In genomic region chr10:96719205-96719604, GRCh38 we compare ENCODE assay signal across 9 cellular contexts. TPM values are rescaled to one million over a fixed set of nuclear protein-coding genes. Genes with fewer than 3 reads are reported as not detected.
DNase-seq lines count a peak whose midpoint lies in the region; ATAC-seq and TF ChIP-seq lines count a peak whose summit lies in the region.
"Had no signal": no experiment of that assay in that cellular context is flagged by ENCODE, and none has a peak within 500 bp of the region (broad histone marks: within the 10 kb centered on the region; RNA-seq: fewer than 3 reads in every experiment).

No MANE protein-coding gene starts in this region.

- no peak for TF ChIP-seq POLR2A in esophagus muscularis mucosa (IDR thresholded peaks at IDR 0.05; ENCODE audit: low read depth)
- TF ChIP-seq POLR2A in suprapubic skin (IDR thresholded peaks at IDR 0.05) = no peak

- H3K4me3 Mint-ChIP-seq in activated T-cell treated with anti-CD3 and anti-CD28 coated beads, Interleukin-2, amount 50 U/mL, for 72 hours = peak overlapping the region; percentile 92 to 98

- H3K4me1 ChIP-seq in esophagus muscularis mucosa = peaks cover 8 to 18% (median 17%) of the 10 kb centered on the region in 4 donors
- H3K4me1 ChIP-seq in suprapubic skin = peaks cover 15% of the 10 kb centered on the region

- H3K27ac ChIP-seq in esophagus muscularis mucosa (replicated peaks in 1 of 4) (no peak overlapping the region), suprapubic skin (no peak overlapping the region)

- DNase-seq in activated T-cell treated with anti-CD3 and anti-CD28 coated beads, Interleukin-2, amount 50 U/mL, for 72 hours = no peak
- no peak for DNase-seq in activated T-cell treated with anti-CD3 and anti-CD28 coated beads for 4 hours
- DNase-seq in NCI-H748 treated with DMSO at 0.1 percent for 48 hours (lab: John Stamatoyannopoulos, UW) = peak; percentile 13
- no peak for DNase-seq in esophagus muscularis mucosa (ENCODE audit: extremely low spot score)
- no peak for DNase-seq in suprapubic skin (ENCODE audit: low spot score in 2 of 2)
- no peak for DNase-seq in NCI-H1105 (lab: John Stamatoyannopoulos, UW)
- no peak for DNase-seq in 8988T
- DNase-seq in DMS153 treated with DMSO at 0.1 percent for 48 hours (lab: John Stamatoyannopoulos, UW; ENCODE audit: unreplicated experiment) = no peak

- TF ChIP-seq EP300 in esophagus muscularis mucosa (IDR thresholded peaks at IDR 0.05) (no peak), suprapubic skin (IDR thresholded peaks at IDR 0.05) (no peak)

- peak overlapping the region; percentile 12 for H3K27ac Mint-ChIP-seq in activated T-cell treated with anti-CD3 and anti-CD28 coated beads, Interleukin-2, amount 50 U/mL, for 72 hours

- no peaks in the 10 kb centered on the region for H3K36me3 Mint-ChIP-seq in activated T-cell treated with anti-CD3 and anti-CD28 coated beads, Interleukin-2, amount 50 U/mL, for 72 hours (ENCODE audit: insufficient read depth in 2 of 2)

- H3K27me3 ChIP-seq in esophagus muscularis mucosa (peaks cover 0 to 33% (median 1%) of the 10 kb centered on the region in 4 donors), suprapubic skin (peaks cover 13% of the 10 kb centered on the region)
- H3K27me3 ChIP-seq: transverse colon had no signal

- no peak for TF ChIP-seq CTCF in esophagus muscularis mucosa (IDR thresholded peaks at IDR 0.05)
- no peak for TF ChIP-seq CTCF in suprapubic skin (IDR thresholded peaks at IDR 0.05)

- H3K36me3 ChIP-seq in esophagus muscularis mucosa = no peaks in the 10 kb centered on the region
- no peaks in the 10 kb centered on the region for H3K36me3 ChIP-seq in suprapubic skin
- H3K36me3 ChIP-seq: transverse colon had no signal

- WGBS in esophagus muscularis mucosa = 100% methylated on average over 1 of the region's 1 CpG
- WGBS in suprapubic skin = 87% methylated on average over 1 of the region's 1 CpG

- peaks cover 24% of the 10 kb centered on the region for H3K27me3 Mint-ChIP-seq in activated T-cell treated with anti-CD3 and anti-CD28 coated beads, Interleukin-2, amount 50 U/mL, for 72 hours (ENCODE audit: low read depth)

- intact Hi-C loops in esophagus muscularis mucosa (cut with DNase I) = no loop called here

- H3K9me3 ChIP-seq in esophagus muscularis mucosa (no peaks in the 10 kb centered on the region), suprapubic skin (no peaks in the 10 kb centered on the region)
- H3K9me3 ChIP-seq: transverse colon had no signal

- no peaks in the 10 kb centered on the region for H3K9me3 Mint-ChIP-seq in activated T-cell treated with anti-CD3 and anti-CD28 coated beads, Interleukin-2, amount 50 U/mL, for 72 hours

- peaks cover 20% of the 10 kb centered on the region for H3K4me1 Mint-ChIP-seq in activated T-cell treated with anti-CD3 and anti-CD28 coated beads, Interleukin-2, amount 50 U/mL, for 72 hours (ENCODE audit: low read depth)

- no peak for ATAC-seq in activated T-cell treated with anti-CD3 and anti-CD28 coated beads, Interleukin-2, amount 50 U/mL, for 72 hours (replicated peaks in 1 of 2)

- H3K4me3 ChIP-seq in esophagus muscularis mucosa (peak overlapping the region; percentile 56 to 70 (median 62)), suprapubic skin (peak overlapping the region; percentile 66)

RNA-seq across cellular contexts. Expression of gene PIK3AP1, which starts 1.1 kb away (rescaled TPM):
- total RNA-seq in activated T-cell treated with anti-CD3 and anti-CD28 coated beads, Interleukin-2, amount 50 U/mL, for 72 hours = 10 to 100 TPM in 1 of 2 donors, 1 to 10 TPM in 1; 5.1 to 20.6 TPM
- total RNA-seq in esophagus muscularis mucosa (10 to 100 TPM in 2 of 4 donors, 1 to 10 TPM in 2; 4.7 to 16.6 (median 8.8) TPM), suprapubic skin (1 to 10 TPM; 2.2 to 5.6 (median 4.0) TPM)
